ENCODE assay signal across 8 cellular contexts in genomic region chr5:60844429-60844890, GRCh38. TPM values are rescaled to one million over a fixed set of nuclear protein-coding genes. Genes with fewer than 3 reads are reported as not detected.
A peak's percentile ranks its signal among the peaks of the same experiment; 100 is the strongest.
DNase-seq lines count a peak whose midpoint lies in the region; ATAC-seq and TF ChIP-seq lines count a peak whose summit lies in the region.

No MANE protein-coding gene starts in this region.

- H3K79me2 ChIP-seq in DOHH2 (ENCODE audit: control insufficient read depth, low read length): no peaks in the 10 kb centered on the region

- H3K4me2 ChIP-seq in DOHH2 (ENCODE audit: low read length): peak overlapping the region; percentile 62

- no peak overlapping the region for H3K27ac ChIP-seq in DOHH2 (ENCODE audit: low read depth, low read length)
- H3K27ac ChIP-seq in colonic mucosa: no peak overlapping the region

- intact Hi-C loops in colonic mucosa (cut with DNase I): loop anchor here (10.0 kb wide), 1 partner anchor 170 kb away; no protein-coding TSS in a partner anchor

- ATAC-seq in natural killer cell treated with Interleukin-12 subunit alpha and Interleukin-12 subunit beta and Interleukin-15 and Interleukin-18, amount 100 ng/mL, for 72 hours: no peak
- ATAC-seq in HG02852 (IDR thresholded peaks at IDR 0.05; ENCODE audit: unreplicated experiment) (no peak), GM21528 (IDR thresholded peaks at IDR 0.05; ENCODE audit: low FRiP score, unreplicated experiment) (no peak)

- peaks cover 32% of the 10 kb centered on the region for H3K27me3 ChIP-seq in DOHH2 (ENCODE audit: control insufficient read depth, low read length)
- H3K27me3 ChIP-seq in colonic mucosa: no peaks in the 10 kb centered on the region

- no peaks in the 10 kb centered on the region for H3K9me2 ChIP-seq in DOHH2 (replicated peaks; ENCODE audit: control insufficient read depth, low read length)

- H3K9me3 Mint-ChIP-seq in natural killer cell treated with Interleukin-12 subunit alpha and Interleukin-12 subunit beta and Interleukin-15 and Interleukin-18, amount 100 ng/mL, for 72 hours: no peaks in the 10 kb centered on the region

- peaks cover 28 to 47% of the 10 kb centered on the region in 2 donors for H3K27me3 Mint-ChIP-seq in natural killer cell treated with Interleukin-12 subunit alpha and Interleukin-12 subunit beta and Interleukin-15 and Interleukin-18, amount 100 ng/mL, for 72 hours

- no peaks in the 10 kb centered on the region for H3K36me3 Mint-ChIP-seq in natural killer cell treated with Interleukin-12 subunit alpha and Interleukin-12 subunit beta and Interleukin-15 and Interleukin-18, amount 100 ng/mL, for 72 hours

- no peaks in the 10 kb centered on the region for H3F3A ChIP-seq in DOHH2 (ENCODE audit: control insufficient read depth, insufficient read depth)

- peak overlapping the region in 1 of 2 donors; percentile 70 for H3K9ac ChIP-seq in colonic mucosa (ENCODE audit: low read depth in 2 of 2, low read length in 2 of 2)

- peak overlapping the region; percentile 68 for H3K4me3 ChIP-seq in DOHH2 (ENCODE audit: low read length)
- peak overlapping the region; percentile 85 for H3K4me3 ChIP-seq in colonic mucosa

- H3K4me1 ChIP-seq in DOHH2 (ENCODE audit: control insufficient read depth, low read length): peaks cover 4% of the 10 kb centered on the region
- H3K4me1 ChIP-seq in colonic mucosa: no peaks in the 10 kb centered on the region

- H3K36me3 ChIP-seq in DOHH2 (ENCODE audit: control insufficient read depth, low read length): no peaks in the 10 kb centered on the region
- H3K36me3 ChIP-seq in colonic mucosa: no peaks in the 10 kb centered on the region

- H3K27ac Mint-ChIP-seq in natural killer cell treated with Interleukin-12 subunit alpha and Interleukin-12 subunit beta and Interleukin-15 and Interleukin-18, amount 100 ng/mL, for 72 hours: no peak overlapping the region

- H4K20me1 ChIP-seq in DOHH2 (ENCODE audit: control insufficient read depth, insufficient read depth, low read depth, low read length): no peaks in the 10 kb centered on the region

- peak overlapping the region; percentile 22 for H3K4me3 Mint-ChIP-seq in natural killer cell treated with Interleukin-12 subunit alpha and Interleukin-12 subunit beta and Interleukin-15 and Interleukin-18, amount 100 ng/mL, for 72 hours

- no peaks in the 10 kb centered on the region for H3K4me1 Mint-ChIP-seq in natural killer cell treated with Interleukin-12 subunit alpha and Interleukin-12 subunit beta and Interleukin-15 and Interleukin-18, amount 100 ng/mL, for 72 hours (ENCODE audit: low read depth in 2 of 2)

- H3K9me3 ChIP-seq in DOHH2 (ENCODE audit: control insufficient read depth, insufficient read depth, low read length): no peaks in the 10 kb centered on the region
- no peaks in the 10 kb centered on the region for H3K9me3 ChIP-seq in colonic mucosa

- TF ChIP-seq CTCF in DOHH2 (IDR thresholded peaks at IDR 0.05; ENCODE audit: low read depth, low read length, poor library complexity, severe bottlenecking) (no peak), colonic mucosa (IDR thresholded peaks at IDR 0.05) (no peak)

- DNase-seq in M059J (ENCODE audit: low read depth): peak; percentile 48
- no peak for DNase-seq in colonic mucosa
- no peak for DNase-seq in natural killer cell treated with Interleukin-12 subunit alpha and Interleukin-12 subunit beta and Interleukin-15 and Interleukin-18, amount 100 ng/mL, for 72 hours (ENCODE audit: low spot score)
- no peak for DNase-seq in NOMO-1 treated with dmso at 0.1 percent for 144 hours (lab: John Stamatoyannopoulos, UW; ENCODE audit: unreplicated experiment)
- DNase-seq in activated gamma-delta T cell (lab: John Stamatoyannopoulos, UW): no peak

RNA-seq across cellular contexts. Expression of gene ELOVL7, which starts 0.4 kb away (rescaled TPM):
- total RNA-seq in M059J (2014; rRNA removed; shearing (Covaris generic)): 7.1 and 8.0 TPM in 2 replicates
- total RNA-seq in colonic mucosa: 10 to 100 TPM; 25.4 to 31.5 TPM
- under 1 TPM in 1 of 2 donors, not detected in 1; 0.42 TPM for total RNA-seq in natural killer cell treated with Interleukin-12 subunit alpha and Interleukin-12 subunit beta and Interleukin-15 and Interleukin-18, amount 100 ng/mL, for 72 hours
